Comparison of ENCODE assay signal across 18 cellular contexts in genomic region chr12:131430158-131430772, GRCh38.
A peak's percentile ranks its signal among the peaks of the same experiment; 100 is the strongest.
DNase-seq lines count a peak whose midpoint lies in the region; ATAC-seq, FAIRE-seq and TF ChIP-seq lines count a peak whose summit lies in the region.
"Had no signal": no experiment of that assay in that cellular context is flagged by ENCODE, and none has a peak within 500 bp of the region (broad histone marks: within the 10 kb centered on the region; RNA-seq: fewer than 3 reads in every experiment).

No MANE protein-coding gene starts in this region.

- H3K9ac ChIP-seq in HepG2 (ENCODE audit: insufficient read depth, low read depth, low read length) (no peak overlapping the region), astrocyte (ENCODE audit: low read length) (no peak overlapping the region)

- POLR2A ChIA-PET in HepG2 (lab: Yijun Ruan, JAX) = no interaction called here

- H3K4me3 Mint-ChIP-seq in astrocyte (ENCODE audit: unreplicated experiment) (no peak overlapping the region), type B pancreatic cell (peak overlapping the region; percentile 18)
- H3K4me3 Mint-ChIP-seq: CD4-positive, CD25-positive, alpha-beta regulatory T cell; HFFc6 had no signal

- H2AFZ ChIP-seq in HepG2 (ENCODE audit: low read length) = no peak overlapping the region
- no peak overlapping the region for H2AFZ ChIP-seq in astrocyte (ENCODE audit: low read depth, low read length)

- no peak for ATAC-seq in HepG2
- ATAC-seq in right lobe of liver = no peak
- ATAC-seq in mucosa of descending colon = peak; percentile 41
- no peak for ATAC-seq in HG02588 (IDR thresholded peaks at IDR 0.05; ENCODE audit: unreplicated experiment)
- ATAC-seq: GM12878 had no signal

- H3K27me3 ChIP-seq in HepG2 (ENCODE audit: control insufficient read depth in 1 of 2, insufficient read depth in 2 of 2, low read length in 2 of 2) (no peaks in the 10 kb centered on the region), right lobe of liver (no peaks in the 10 kb centered on the region), astrocyte (ENCODE audit: insufficient read depth, low read length) (no peaks in the 10 kb centered on the region)

- TF ChIP-seq CTCF in HepG2 (CRISPR knock-in tag; IDR thresholded peaks at IDR 0.05) (no peak), right lobe of liver (IDR thresholded peaks at IDR 0.05) (no peak), astrocyte (IDR thresholded peaks at IDR 0.05; ENCODE audit: insufficient read depth, low read depth, low read length) (no peak), mucosa of descending colon (IDR thresholded peaks at IDR 0.05) (no peak), type B pancreatic cell (conservative IDR thresholded peaks at IDR 0.05) (no peak)

- H3K36me3 ChIP-seq in HepG2 (replicated peaks in 1 of 2; ENCODE audit: control insufficient read depth in 1 of 2, insufficient read depth in 2 of 2, low read length in 2 of 2) = no peaks in the 10 kb centered on the region
- H3K36me3 ChIP-seq in right lobe of liver = no peaks in the 10 kb centered on the region
- H3K36me3 ChIP-seq in astrocyte (ENCODE audit: insufficient read depth, low read length) = no peaks in the 10 kb centered on the region
- H3K36me3 ChIP-seq in mucosa of descending colon (ENCODE audit: low read depth) = no peaks in the 10 kb centered on the region

- BruUV-seq in HepG2 (replicated peaks; lab: Mats Ljungman, UMichigan) = no TSS peak

- CTCF ChIA-PET in HepG2 (lab: Yijun Ruan, JAX; ENCODE audit: low intra/inter-chr PET ratio, low total read pairs) = no interaction called here

- H3K4me3 ChIP-seq in HepG2 (replicated peaks in 1 of 3; ENCODE audit: insufficient read depth in 1 of 3, low read depth in 2 of 3, low read length in 3 of 3) (no peak overlapping the region), right lobe of liver (no peak overlapping the region), astrocyte (ENCODE audit: insufficient read depth, low read depth, low read length) (no peak overlapping the region), mucosa of descending colon (no peak overlapping the region)
- H3K4me3 ChIP-seq: GM12878 had no signal

- TF ChIP-seq POLR2A in HepG2 (IDR thresholded peaks at IDR 0.05; ENCODE audit: insufficient read depth in 1 of 2, low read depth in 2 of 2, low read length in 2 of 2) = no peak
- TF ChIP-seq POLR2A in right lobe of liver (IDR thresholded peaks at IDR 0.05) = no peak

- intact Hi-C loops in HepG2 (cut with micrococcal nuclease; ENCODE audit: unreplicated experiment) = no loop called here
- intact Hi-C loops in right lobe of liver (cut with DNase I) = no loop called here
- intact Hi-C loops in mucosa of descending colon (cut with DNase I, micrococcal nuclease) = no loop called here

- TF ChIP-seq EP300 in HepG2 (IDR thresholded peaks at IDR 0.05; ENCODE audit: low read depth in 2 of 2, low read length in 2 of 2) = no peak
- TF ChIP-seq EP300 in HepG2 (CRISPR knock-in tag; IDR thresholded peaks at IDR 0.05; ENCODE audit: borderline replicate concordance) = no peak

- H4K20me1 ChIP-seq in HepG2 (ENCODE audit: insufficient read depth, low read length) (no peaks in the 10 kb centered on the region), astrocyte (ENCODE audit: insufficient read depth, low read length) (no peaks in the 10 kb centered on the region)

- TF ChIP-seq RAD21 in HepG2 (CRISPR knock-in tag; IDR thresholded peaks at IDR 0.05) = no peak

- H3K27me3 Mint-ChIP-seq in astrocyte (ENCODE audit: low read depth, unreplicated experiment) = peaks cover 29% of the 10 kb centered on the region
- peaks cover 41% of the 10 kb centered on the region for H3K27me3 Mint-ChIP-seq in type B pancreatic cell

- WGBS in HepG2 (ENCODE audit: low lambda C conversion rate) = 64% methylated on average over 6 of the region's 8 CpGs
- 58% methylated on average over 6 of the region's 8 CpGs for WGBS in right lobe of liver (ENCODE audit: insufficient coverage, low coverage, low lambda C conversion rate, missing lambda C conversion rate)

- H3K9me3 ChIP-seq in HepG2 (ENCODE audit: low read length) (no peaks in the 10 kb centered on the region), right lobe of liver (no peaks in the 10 kb centered on the region), astrocyte (ENCODE audit: insufficient read depth, low read depth, low read length) (no peaks in the 10 kb centered on the region), mucosa of descending colon (no peaks in the 10 kb centered on the region)

- no peak overlapping the region for H3K27ac ChIP-seq in HepG2 (ENCODE audit: extremely low read length, insufficient read depth, low read length)
- no peak overlapping the region for H3K27ac ChIP-seq in right lobe of liver
- H3K27ac ChIP-seq in astrocyte (ENCODE audit: low read depth, low read length) = no peak overlapping the region

- in situ Hi-C loops in HepG2 (cut with HindIII; ENCODE audit: extremely low pct_ligation_motif_present, low pct_unique_long_range_greater_than_20kb) = loop anchor here (10.0 kb wide), 1 partner anchor 205 kb away; no protein-coding TSS in a partner anchor

- DNase-seq in HepG2 (ENCODE audit: low spot score) = no peak
- DNase-seq in right lobe of liver = no peak
- no peak for DNase-seq in astrocyte (ENCODE audit: low read depth)
- no peak for DNase-seq in mucosa of descending colon
- peak; percentile 40 for DNase-seq in type B pancreatic cell (ENCODE audit: extremely low spot score, unreplicated experiment)
- no peak for DNase-seq in SIG-M5 treated with dmso at 0.1 percent for 504 hours (lab: John Stamatoyannopoulos, UW; ENCODE audit: unreplicated experiment)
- DNase-seq: ACHN; AML-193; CD4-positive, CD25-positive, alpha-beta regulatory T cell; GDM1; HFFc6; NCI-H1092; NCI-H146; NCI-H526 treated with DMSO at 0.1 percent for 48 hours; OCI-M1; SIG-M5 had no signal

- no peaks in the 10 kb centered on the region for H3K4me1 ChIP-seq in HepG2 (ENCODE audit: insufficient read depth, low read length)
- no peaks in the 10 kb centered on the region for H3K4me1 ChIP-seq in right lobe of liver
- H3K4me1 ChIP-seq in astrocyte (ENCODE audit: insufficient read depth, low read length) = no peaks in the 10 kb centered on the region
- H3K4me1 ChIP-seq in mucosa of descending colon (ENCODE audit: low read depth) = no peaks in the 10 kb centered on the region

- H3K79me2 ChIP-seq in HepG2 (ENCODE audit: insufficient read depth, low read length) = no peaks in the 10 kb centered on the region
- no peaks in the 10 kb centered on the region for H3K79me2 ChIP-seq in astrocyte (ENCODE audit: insufficient read depth, low read length)

- peak overlapping the region; percentile 18 for H3K27ac Mint-ChIP-seq in astrocyte (ENCODE audit: unreplicated experiment)
- peak overlapping the region; percentile 83 for H3K27ac Mint-ChIP-seq in type B pancreatic cell
- H3K27ac Mint-ChIP-seq: HFFc6 had no signal

- no peak overlapping the region for H3K4me2 ChIP-seq in HepG2 (ENCODE audit: low read depth, low read length)
- H3K4me2 ChIP-seq in astrocyte (ENCODE audit: low read length) = no peak overlapping the region

- no peaks in the 10 kb centered on the region for H3K4me1 Mint-ChIP-seq in astrocyte (ENCODE audit: low read depth, unreplicated experiment)
- H3K4me1 Mint-ChIP-seq in type B pancreatic cell (ENCODE audit: unreplicated experiment) = no peaks in the 10 kb centered on the region
- H3K4me1 Mint-ChIP-seq: CD4-positive, CD25-positive, alpha-beta regulatory T cell had no signal

- H3K36me3 Mint-ChIP-seq in astrocyte (ENCODE audit: low read depth, unreplicated experiment) (peaks cover 2% of the 10 kb centered on the region), type B pancreatic cell (no peaks in the 10 kb centered on the region)
- H3K36me3 Mint-ChIP-seq: CD4-positive, CD25-positive, alpha-beta regulatory T cell had no signal

- FAIRE-seq in HepG2 (lab: Jason Lieb, UNC) (no peak), astrocyte (lab: Jason Lieb, UNC) (no peak)
- FAIRE-seq: GM12878 had no signal

- H3K9me3 Mint-ChIP-seq in astrocyte (ENCODE audit: unreplicated experiment) = no peaks in the 10 kb centered on the region
- peaks cover 4% of the 10 kb centered on the region for H3K9me3 Mint-ChIP-seq in type B pancreatic cell

TF ChIP-seq in HepG2, 621 proteins besides CTCF, POLR2A, EP300 and RAD21:
- TF ChIP-seq ZSCAN20 (CRISPR knock-in tag; IDR thresholded peaks at IDR 0.05; ENCODE audit: borderline replicate concordance) (no peak), SRSF4 (IDR thresholded peaks at IDR 0.05; ENCODE audit: low read depth, low read length, poor library complexity, severe bottlenecking) (no peak), ZNF101 (CRISPR knock-in tag; IDR thresholded peaks at IDR 0.05; ENCODE audit: borderline replicate concordance, low read depth) (no peak), ZNF317 (CRISPR knock-in tag; IDR thresholded peaks at IDR 0.05) (no peak), IKZF4 (CRISPR knock-in tag; IDR thresholded peaks at IDR 0.05; ENCODE audit: borderline replicate concordance, low read depth, not compliant biosample characterization) (no peak), ZNF563 (CRISPR knock-in tag; IDR thresholded peaks at IDR 0.05) (no peak), ZNF331 (CRISPR knock-in tag; IDR thresholded peaks at IDR 0.05) (peak; percentile 95), HOXA3 (CRISPR knock-in tag; IDR thresholded peaks at IDR 0.05) (no peak), GATAD2A (CRISPR knock-in tag; IDR thresholded peaks at IDR 0.05) (no peak)
